In the genomic region with DNA sequence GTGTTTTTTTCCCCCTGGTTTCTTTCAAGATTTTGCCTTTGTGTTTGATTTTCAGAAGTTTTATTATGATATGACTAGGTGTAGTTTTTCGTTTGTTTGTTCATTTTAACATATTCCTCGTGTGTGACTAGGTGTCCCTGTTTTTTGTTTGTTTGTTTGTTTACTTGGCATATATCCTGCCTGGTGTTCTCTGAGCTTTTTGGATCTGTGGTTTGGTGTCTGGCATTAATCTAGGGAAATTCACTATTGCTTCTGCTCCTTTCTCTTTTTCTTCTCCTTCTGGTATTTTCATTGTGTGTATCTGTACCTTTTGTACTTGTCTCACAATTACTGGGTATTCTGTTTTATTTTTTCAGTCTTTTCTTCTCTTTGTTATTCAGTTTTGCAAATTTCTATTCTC, we compare ENCODE assay signal across 25 cellular contexts. TPM values are rescaled to one million over a fixed set of nuclear protein-coding genes. Genes with fewer than 3 reads are reported as not detected.
DNase-seq lines count a peak whose midpoint lies in the region; ATAC-seq and TF ChIP-seq lines count a peak whose summit lies in the region.
"Had no signal": no experiment of that assay in that cellular context is flagged by ENCODE, and none has a peak within 500 bp of the region (broad histone marks: within the 10 kb centered on the region; RNA-seq: fewer than 3 reads in every experiment).

No MANE protein-coding gene starts in this region.

- peaks cover 51% of the 10 kb centered on the region for H3K4me1 Mint-ChIP-seq in activated naive CD4-positive, alpha-beta T cell treated with anti-CD3 and anti-CD28 coated beads for 36 hours (ENCODE audit: low read depth)
- peaks cover 47 to 61% (median 55%) of the 10 kb centered on the region in 3 donors for H3K4me1 Mint-ChIP-seq in IgD-negative memory B cell
- peaks cover 50% of the 10 kb centered on the region for H3K4me1 Mint-ChIP-seq in activated CD8-positive, alpha-beta T cell treated with anti-CD3 and anti-CD28 coated beads for 36 hours (ENCODE audit: low read depth)
- H3K4me1 Mint-ChIP-seq in CD8-positive, alpha-beta T cell (ENCODE audit: low read depth): peaks cover 27% of the 10 kb centered on the region

- H3K27ac ChIP-seq in spleen (peak overlapping the region in 7 of 8 donors; percentile 67 to 83 (median 80)), transverse colon (no peak overlapping the region)
- H3K27ac ChIP-seq in CD8-positive, alpha-beta T cell (ENCODE audit: low read depth, low read length): no peak overlapping the region
- H3K27ac ChIP-seq: C4-2B, heart right ventricle, vagina had no signal

- H3K9me3 Mint-ChIP-seq in activated naive CD4-positive, alpha-beta T cell treated with anti-CD3 and anti-CD28 coated beads for 36 hours: peaks cover 6% of the 10 kb centered on the region
- H3K9me3 Mint-ChIP-seq in IgD-negative memory B cell: peaks cover 0 to 3% (median 0%) of the 10 kb centered on the region in 3 donors
- peaks cover 4% of the 10 kb centered on the region for H3K9me3 Mint-ChIP-seq in activated CD8-positive, alpha-beta T cell treated with anti-CD3 and anti-CD28 coated beads for 36 hours
- H3K9me3 Mint-ChIP-seq in CD8-positive, alpha-beta T cell: no peaks in the 10 kb centered on the region

- peak overlapping the region; percentile 73 for H3K27ac Mint-ChIP-seq in activated naive CD4-positive, alpha-beta T cell treated with anti-CD3 and anti-CD28 coated beads for 36 hours
- peak overlapping the region; percentile 95 to 97 (median 97) for H3K27ac Mint-ChIP-seq in IgD-negative memory B cell
- H3K27ac Mint-ChIP-seq in activated CD8-positive, alpha-beta T cell treated with anti-CD3 and anti-CD28 coated beads for 36 hours: peak overlapping the region; percentile 25
- H3K27ac Mint-ChIP-seq in CD8-positive, alpha-beta T cell: no peak overlapping the region

- TF ChIP-seq CTCF in activated CD8-positive, alpha-beta T cell treated with anti-CD3 and anti-CD28 coated beads for 36 hours (IDR thresholded peaks at IDR 0.05): no peak
- TF ChIP-seq CTCF in spleen (IDR thresholded peaks at IDR 0.05 in 8 of 11, conservative IDR thresholded peaks at IDR 0.05 in 3 of 11) (no peak), transverse colon (IDR thresholded peaks at IDR 0.05) (no peak)
- no peak for TF ChIP-seq CTCF in CD8-positive, alpha-beta T cell (IDR thresholded peaks at IDR 0.05)

- H3K36me3 ChIP-seq in spleen: no peaks in the 10 kb centered on the region
- H3K36me3 ChIP-seq in CD8-positive, alpha-beta T cell (ENCODE audit: insufficient read depth, low read length): no peaks in the 10 kb centered on the region
- H3K36me3 ChIP-seq in transverse colon: no peaks in the 10 kb centered on the region
- H3K36me3 ChIP-seq: brain microvascular endothelial cell, heart right ventricle, vagina had no signal

- H3K27me3 ChIP-seq in spleen (replicated peaks in 1 of 7) (no peaks in the 10 kb centered on the region), transverse colon (no peaks in the 10 kb centered on the region)
- no peaks in the 10 kb centered on the region for H3K27me3 ChIP-seq in CD8-positive, alpha-beta T cell (ENCODE audit: insufficient read depth, low read length)
- H3K27me3 ChIP-seq: brain microvascular endothelial cell, heart right ventricle, vagina had no signal

- H3K27me3 Mint-ChIP-seq in activated naive CD4-positive, alpha-beta T cell treated with anti-CD3 and anti-CD28 coated beads for 36 hours (ENCODE audit: low read depth): peaks cover 2% of the 10 kb centered on the region
- no peaks in the 10 kb centered on the region for H3K27me3 Mint-ChIP-seq in IgD-negative memory B cell
- peaks cover 6% of the 10 kb centered on the region for H3K27me3 Mint-ChIP-seq in activated CD8-positive, alpha-beta T cell treated with anti-CD3 and anti-CD28 coated beads for 36 hours
- peaks cover 3% of the 10 kb centered on the region for H3K27me3 Mint-ChIP-seq in CD8-positive, alpha-beta T cell (ENCODE audit: low read depth)

- H3K36me3 Mint-ChIP-seq in activated naive CD4-positive, alpha-beta T cell treated with anti-CD3 and anti-CD28 coated beads for 36 hours (ENCODE audit: low read depth): peaks cover 7% of the 10 kb centered on the region
- peaks cover 8% of the 10 kb centered on the region for H3K36me3 Mint-ChIP-seq in IgD-negative memory B cell
- no peaks in the 10 kb centered on the region for H3K36me3 Mint-ChIP-seq in activated CD8-positive, alpha-beta T cell treated with anti-CD3 and anti-CD28 coated beads for 36 hours (ENCODE audit: low read depth)
- H3K36me3 Mint-ChIP-seq in CD8-positive, alpha-beta T cell: no peaks in the 10 kb centered on the region

- DNase-seq in activated naive CD4-positive, alpha-beta T cell treated with anti-CD3 and anti-CD28 coated beads for 36 hours: no peak
- no peak for DNase-seq in activated naive CD4-positive, alpha-beta T cell treated with Interleukin-2 at 50 U/mL for 16 hours
- DNase-seq in activated CD8-positive, alpha-beta T cell treated with anti-CD3 and anti-CD28 coated beads for 36 hours: no peak
- DNase-seq in spleen: no peak
- DNase-seq in SW 1271 (lab: John Stamatoyannopoulos, UW): no peak
- no peak for DNase-seq in CD8-positive, alpha-beta T cell
- DNase-seq in transverse colon: no peak
- DNase-seq: activated CD4-positive, CD25-positive, alpha-beta regulatory T cell; activated effector memory CD4-positive, alpha-beta T cell treated with anti-CD3 and anti-CD28 coated beads, Interleukin-2, amount 50 U/mL, for 16 hours; brain microvascular endothelial cell; Calu3; effector CD8-positive, alpha-beta T cell; foreskin fibroblast; heart right ventricle; left cardiac atrium; mesenchymal stem cell; NCI-H1694 treated with DMSO at 0.1 percent for 48 hours; NCI-H526 treated with DMSO at 0.1 percent for 48 hours; occipital lobe; RPMI8226 had no signal

- no peak overlapping the region for H3K4me3 Mint-ChIP-seq in activated naive CD4-positive, alpha-beta T cell treated with anti-CD3 and anti-CD28 coated beads for 36 hours
- peak overlapping the region in 3 of 4 donors; percentile 67 to 93 (median 90) for H3K4me3 Mint-ChIP-seq in IgD-negative memory B cell
- no peak overlapping the region for H3K4me3 Mint-ChIP-seq in activated CD8-positive, alpha-beta T cell treated with anti-CD3 and anti-CD28 coated beads for 36 hours
- H3K4me3 Mint-ChIP-seq in CD8-positive, alpha-beta T cell: no peak overlapping the region

- H3K4me1 ChIP-seq in spleen (peaks cover 30 to 55% (median 49%) of the 10 kb centered on the region in 6 donors), transverse colon (peaks cover 0 to 27% (median 0%) of the 10 kb centered on the region in 4 donors)
- H3K4me1 ChIP-seq in CD8-positive, alpha-beta T cell (ENCODE audit: insufficient read depth, low read length): no peaks in the 10 kb centered on the region
- H3K4me1 ChIP-seq: vagina had no signal

- in situ Hi-C loops in transverse colon (cut with MboI; ENCODE audit: low pct_ligation_motif_present in 1 of 4, low pct_unique_long_range_greater_than_20kb in 1 of 4, low sequenced_read_pairs in 3 of 4): no loop called here

- H3K4me3 ChIP-seq in spleen (no peak overlapping the region), transverse colon (no peak overlapping the region)
- no peak overlapping the region for H3K4me3 ChIP-seq in CD8-positive, alpha-beta T cell (ENCODE audit: low read depth, low read length)
- H3K4me3 ChIP-seq: GM12878, heart right ventricle, skin epidermis, vagina had no signal

- CTCF ChIA-PET in activated naive CD4-positive, alpha-beta T cell treated with anti-CD3 and anti-CD28 coated beads for 36 hours (lab: Charles Lee): no interaction called here
- CTCF ChIA-PET in activated CD8-positive, alpha-beta T cell treated with anti-CD3 and anti-CD28 coated beads for 36 hours (lab: Charles Lee): no interaction called here
- CTCF ChIA-PET in CD8-positive, alpha-beta T cell (lab: Charles Lee): no interaction called here

- no peak for TF ChIP-seq EP300 in transverse colon (IDR thresholded peaks at IDR 0.05; ENCODE audit: low read depth)

- POLR2A ChIA-PET in activated CD8-positive, alpha-beta T cell treated with anti-CD3 and anti-CD28 coated beads for 36 hours (lab: Charles Lee): no interaction called here
- POLR2A ChIA-PET in CD8-positive, alpha-beta T cell (lab: Charles Lee): no interaction called here

- WGBS in spleen, 5 donors: 86 to 94% (median 90%) methylated on average over 2 of the region's 2 CpGs
- 65% methylated on average over 2 of the region's 2 CpGs; no CpG with 5 or more reads in 1 of the 2 donors for WGBS in transverse colon (ENCODE audit: low coverage in 1 of 2), 2 donors

- TF ChIP-seq POLR2A in spleen (IDR thresholded peaks at IDR 0.05) (no peak), transverse colon (IDR thresholded peaks at IDR 0.05) (no peak)

- intact Hi-C loops in activated naive CD4-positive, alpha-beta T cell treated with anti-CD3 and anti-CD28 coated beads for 36 hours (cut with micrococcal nuclease): no loop called here
- intact Hi-C loops in activated CD8-positive, alpha-beta T cell treated with anti-CD3 and anti-CD28 coated beads for 36 hours (cut with micrococcal nuclease): no loop called here
- intact Hi-C loops in spleen (cut with DNase I; ENCODE audit: low total_unique reads) (no loop called here), transverse colon (cut with DNase I; ENCODE audit: low total_unique reads) (no loop called here)
- intact Hi-C loops in CD8-positive, alpha-beta T cell (cut with DNase I, micrococcal nuclease): no loop called here

- H3K9me3 ChIP-seq in spleen: no peaks in the 10 kb centered on the region
- no peaks in the 10 kb centered on the region for H3K9me3 ChIP-seq in CD8-positive, alpha-beta T cell (ENCODE audit: low read length)
- H3K9me3 ChIP-seq in transverse colon: no peaks in the 10 kb centered on the region
- H3K9me3 ChIP-seq: heart right ventricle, vagina had no signal

- no peak for ATAC-seq in activated CD8-positive, alpha-beta T cell treated with anti-CD3 and anti-CD28 coated beads for 36 hours
- no peak for ATAC-seq in CD8-positive, alpha-beta T cell
- ATAC-seq: left cardiac atrium had no signal

RNA-seq across cellular contexts. Expression of a gene that starts 16.2 kb away (rescaled TPM):
- total RNA-seq in activated naive CD4-positive, alpha-beta T cell treated with anti-CD3 and anti-CD28 coated beads for 36 hours: 10 to 100 TPM; 37.3 to 39.3 TPM
- polyA plus RNA-seq in IgD-negative memory B cell (45.1 TPM), spleen (10 to 100 TPM; 10.9 to 13.0 (median 11.5) TPM)
- total RNA-seq in activated CD8-positive, alpha-beta T cell treated with anti-CD3 and anti-CD28 coated beads for 36 hours: 10 to 100 TPM; 12.3 to 12.9 TPM
- total RNA-seq in spleen (10 to 100 TPM; 45.8 to 71.1 (median 52.9) TPM), transverse colon (10 to 100 TPM in 3 of 4 donors, 1 to 10 TPM in 1; 4.0 to 28.1 (median 15.1) TPM)
- 1 to 10 TPM; 5.9 to 6.5 TPM for total RNA-seq in CD8-positive, alpha-beta T cell

Comparison
In these comparisons a context has a peak if more than half of its experiments do, and no peak if none do; other contexts are left out.
1. H3K4me3 Mint-ChIP-seq: peak in IgD-negative memory B cell (3 of 4); none in activated naive CD4-positive, alpha-beta T cell treated with anti-CD3 and anti-CD28 coated beads for 36 hours (single experiment), activated CD8-positive, alpha-beta T cell treated with anti-CD3 and anti-CD28 coated beads for 36 hours (single experiment) and CD8-positive, alpha-beta T cell (single experiment).
2. H3K27ac ChIP-seq: peak in spleen (7 of 8); none in CD8-positive, alpha-beta T cell (single experiment) and transverse colon (0 of 4).